Comparison of ENCODE assay signal across 1 cellular context in genomic region chrX:38895775-38896174, GRCh38.
TF ChIP-seq lines count a peak whose summit lies in the region.

No MANE protein-coding gene starts in this region.

TF ChIP-seq in liver, 16 proteins besides CTCF, POLR2A, EP300 and RAD21 (continued from another document):
- TF ChIP-seq REST (IDR thresholded peaks at IDR 0.05) (no peak), EGR1 (IDR thresholded peaks at IDR 0.05; ENCODE audit: low read depth in 2 of 2) (no peak), RXRA (IDR thresholded peaks at IDR 0.05) (peak; percentile 52 to 73)
